8 cellular contexts compared by ENCODE assay signal in the genomic region with DNA sequence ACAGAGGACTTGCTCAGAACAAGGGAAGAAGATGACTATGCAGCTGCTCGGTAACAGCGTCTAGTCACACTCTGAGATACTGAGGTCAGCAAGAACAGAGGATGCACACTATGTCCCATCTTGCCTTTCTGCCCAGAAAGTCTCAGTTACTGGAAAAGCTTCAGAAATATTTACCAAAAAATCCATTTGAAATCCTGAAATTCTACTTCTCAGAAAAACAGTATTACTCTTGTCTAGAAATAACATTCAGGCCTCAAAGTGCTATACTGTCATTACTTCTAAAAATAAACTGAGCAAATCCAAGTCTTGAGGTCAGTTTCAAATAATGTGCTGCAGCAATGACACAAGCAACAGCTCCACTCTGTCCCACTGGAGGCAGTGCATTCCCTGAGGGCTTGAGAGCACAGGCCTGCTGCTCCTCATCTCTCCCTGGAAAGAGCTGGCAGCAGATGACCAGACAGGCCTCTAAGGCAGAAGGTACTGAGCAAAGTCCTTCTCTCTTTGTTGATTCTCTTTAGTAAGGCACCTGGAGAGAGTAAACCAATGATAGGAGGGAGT.
DNase-seq lines count a peak whose midpoint lies in the region; ATAC-seq, FAIRE-seq and TF ChIP-seq lines count a peak whose summit lies in the region.

No MANE protein-coding gene starts in this region.

- no peaks in the 10 kb centered on the region for H3K27me3 ChIP-seq in pancreas

- H3K36me3 ChIP-seq in pancreas: no peaks in the 10 kb centered on the region

- intact Hi-C loops in pancreas (cut with DNase I): no loop called here

- WGBS in pancreas, 2 donors: 76 to 77% methylated on average over 2 of the region's 2 CpGs

- no peak for TF ChIP-seq CTCF in GM20000 (IDR thresholded peaks at IDR 0.05; ENCODE audit: extremely low read depth, missing control alignments)
- TF ChIP-seq CTCF in fibroblast of villous mesenchyme (IDR thresholded peaks at IDR 0.05; ENCODE audit: insufficient read depth, low read depth, low read length): peak; percentile 37
- peak in 1 of 4 donors; percentile 11 for TF ChIP-seq CTCF in pancreas (IDR thresholded peaks at IDR 0.05)

- no peak overlapping the region for H3K27ac ChIP-seq in pancreas

- H3K4me1 ChIP-seq in pancreas: peaks cover 0 to 19% (median 12%) of the 10 kb centered on the region in 3 donors

- in situ Hi-C loops in ACHN (cut with HindIII; ENCODE audit: low pct_ligation_motif_present, low pct_unique_long_range_greater_than_20kb, low sequenced_read_pairs): no loop called here

- ATAC-seq in pancreas (peak; percentile 55 to 85 (median 80)), GM18858 (IDR thresholded peaks at IDR 0.05; ENCODE audit: unreplicated experiment) (no peak)

- FAIRE-seq in pancreas (lab: Jason Lieb, UNC): no peak

- DNase-seq in ACHN: peak; percentile 13
- DNase-seq in GM20000 (ENCODE audit: low spot score): peak; percentile 3
- peak; percentile 49 for DNase-seq in activated CD4-positive, alpha-beta T cell treated with anti-CD3 and anti-CD28 coated beads for 48 hours
- DNase-seq in fibroblast of villous mesenchyme (ENCODE audit: low read depth): peak; percentile 46
- peak in 2 of 6 donors; percentile 11 to 35 for DNase-seq in pancreas
- DNase-seq in NCI-H2171 treated with DMSO at 0.1 percent for 48 hours (lab: John Stamatoyannopoulos, UW): no peak
- DNase-seq in NCI-H1436 (lab: John Stamatoyannopoulos, UW): no peak

- H3K9me3 ChIP-seq in pancreas: no peaks in the 10 kb centered on the region

- no peak overlapping the region for H3K4me3 ChIP-seq in fibroblast of villous mesenchyme (ENCODE audit: low read depth, low read length)
- H3K4me3 ChIP-seq in pancreas: no peak overlapping the region

Comparison
In these comparisons a context has a peak if more than half of its experiments do, and no peak if none do; other contexts are left out.
1. DNase-seq: peak in ACHN (single experiment), GM20000 (single experiment), activated CD4-positive, alpha-beta T cell treated with anti-CD3 and anti-CD28 coated beads for 48 hours (single experiment) and fibroblast of villous mesenchyme (single experiment); none in NCI-H2171 treated with DMSO at 0.1 percent for 48 hours (single experiment) and NCI-H1436 (single experiment).